8 cellular contexts compared by ENCODE assay signal in the genomic region with DNA sequence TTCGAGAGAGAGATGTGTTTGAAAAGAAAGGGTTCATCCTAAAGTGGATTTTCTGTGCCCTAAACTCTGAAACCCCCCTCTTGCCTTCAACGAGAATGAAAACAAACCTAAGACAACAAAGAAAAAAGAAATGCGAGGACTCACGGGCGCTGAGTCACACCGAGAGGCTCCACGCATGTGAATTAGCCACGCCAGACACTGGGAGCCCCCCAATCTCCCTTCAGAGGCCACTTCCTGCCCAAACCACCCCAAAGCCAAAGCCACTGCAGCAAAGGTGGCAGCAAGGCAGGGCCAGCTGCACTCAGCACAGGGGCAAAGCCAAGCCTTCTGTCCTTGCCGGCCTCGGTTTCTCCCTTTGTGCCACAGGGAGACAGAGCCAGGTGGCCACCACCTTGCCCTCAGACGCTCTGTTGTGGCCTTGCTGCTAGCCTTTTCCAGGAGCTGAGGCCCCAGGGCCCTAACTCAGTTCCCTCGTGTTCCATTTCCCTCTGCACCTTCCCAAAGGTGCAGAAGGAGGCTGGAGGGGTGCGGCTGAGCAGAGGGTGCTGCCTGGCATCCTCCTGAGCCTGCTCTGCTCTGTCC.
A peak's percentile ranks its signal among the peaks of the same experiment; 100 is the strongest.
DNase-seq lines count a peak whose midpoint lies in the region; ATAC-seq lines count a peak whose summit lies in the region.

No MANE protein-coding gene starts in this region.

- WGBS in HUES64, result 66% methylated on average over 12 of the region's 13 CpGs

- no peaks in the 10 kb centered on the region for H3K36me3 ChIP-seq in HUES64 (ENCODE audit: insufficient read depth, low read length)

- ATAC-seq in memory B cell (ENCODE audit: low read depth), result peak; percentile 22
- ATAC-seq in GM19452 (IDR thresholded peaks at IDR 0.05; ENCODE audit: unreplicated experiment), result no peak
- no peak for ATAC-seq in esophagus mucosa

- no peaks in the 10 kb centered on the region for H3K27me3 ChIP-seq in HUES64 (ENCODE audit: insufficient read depth, low read length)

- H3K9me3 ChIP-seq in HUES64 (ENCODE audit: insufficient read depth, low read depth, low read length), result no peaks in the 10 kb centered on the region

- no peaks in the 10 kb centered on the region for H3K9me3 Mint-ChIP-seq in memory B cell

- peaks cover 10% of the 10 kb centered on the region for H3K4me1 ChIP-seq in HUES64 (ENCODE audit: insufficient read depth, low read length)

- H3K4me3 Mint-ChIP-seq in memory B cell, result peak overlapping the region; percentile 30

- peaks cover 80% of the 10 kb centered on the region for H3K4me1 Mint-ChIP-seq in memory B cell

- H3K27ac ChIP-seq in HUES64 (ENCODE audit: low read depth, low read length), result peak overlapping the region; percentile 66
- peak overlapping the region; percentile 98 for H3K27ac ChIP-seq in substantia nigra (ENCODE audit: low read depth, low read length, poor library complexity, severe bottlenecking)

- no peak overlapping the region for H3K4me3 ChIP-seq in HUES64 (ENCODE audit: low read length)

- no peaks in the 10 kb centered on the region for H3K27me3 Mint-ChIP-seq in memory B cell

- H3K36me3 Mint-ChIP-seq in memory B cell, result peaks cover 5% of the 10 kb centered on the region

- peak overlapping the region; percentile 96 for H3K27ac Mint-ChIP-seq in memory B cell

- DNase-seq in activated T-cell treated with anti-CD3 and anti-CD28 coated beads, Interleukin-2, amount 50 U/mL, for 1 hour, result peak; percentile 67
- DNase-seq in memory B cell (ENCODE audit: low spot score in 2 of 2) (no peak), substantia nigra (lab: John Stamatoyannopoulos, UW) (no peak), SK-N-DZ (ENCODE audit: low spot score) (no peak), Ammon's horn (ENCODE audit: low spot score) (no peak)

- no peak overlapping the region for H3K9ac ChIP-seq in HUES64 (ENCODE audit: low read depth, low read length)
